Comparison of ENCODE assay signal across 16 cellular contexts in genomic region chr4:169885893-169886292, GRCh38.
A peak's percentile ranks its signal among the peaks of the same experiment; 100 is the strongest.
DNase-seq lines count a peak whose midpoint lies in the region.
"Had no signal": no experiment of that assay in that cellular context is flagged by ENCODE, and none has a peak within 500 bp of the region (broad histone marks: within the 10 kb centered on the region; RNA-seq: fewer than 3 reads in every experiment).

No MANE protein-coding gene starts in this region.

- H2BK120ac ChIP-seq in mesendoderm (ENCODE audit: low read depth, low read length) = no peak overlapping the region

- H3K4ac ChIP-seq in mesendoderm (ENCODE audit: low read depth, low read length) = no peak overlapping the region

- H3K27ac ChIP-seq in SK-N-MC = peak overlapping the region; percentile 3; the same call in 1 of the 2 replicates
- H3K27ac ChIP-seq in mesendoderm (ENCODE audit: low read depth, low read length) = no peak overlapping the region
- H3K27ac ChIP-seq: BLaER1, GM23248 had no signal

- H3K23ac ChIP-seq in mesendoderm (ENCODE audit: low read length) = no peak overlapping the region

- H3K56ac ChIP-seq in mesendoderm (ENCODE audit: low read length) = no peak overlapping the region

- H3K4me3 ChIP-seq in Jurkat, Clone E6-1 (ENCODE audit: low read length) = no peak overlapping the region
- 0 out of 2 replicates have a peak overlapping the region, but pooled peaks have one; percentile 10 for H3K4me3 ChIP-seq in SK-N-MC
- H3K4me3 ChIP-seq in mesendoderm (ENCODE audit: low read length) = no peak overlapping the region
- H3K4me3 ChIP-seq: BLaER1, GM23248 had no signal

- no peaks in the 10 kb centered on the region for H3K4me1 ChIP-seq in mesendoderm (ENCODE audit: control insufficient read depth, low read depth, low read length)
- H3K4me1 ChIP-seq: BLaER1 had no signal

- H3K18ac ChIP-seq in mesendoderm (ENCODE audit: low read length) = no peak overlapping the region

- H3K27me3 ChIP-seq in mesendoderm (ENCODE audit: insufficient read depth, low read length, poor library complexity) = no peaks in the 10 kb centered on the region
- H3K27me3 ChIP-seq: BLaER1 had no signal

- H2BK15ac ChIP-seq in mesendoderm (replicated peaks; ENCODE audit: low read depth) = no peak overlapping the region

- H2BK5ac ChIP-seq in mesendoderm (ENCODE audit: low read length) = no peak overlapping the region

- no peaks in the 10 kb centered on the region for H3K79me1 ChIP-seq in mesendoderm (ENCODE audit: low read length)

- H3K9me3 ChIP-seq in SK-N-MC (ENCODE audit: low read depth, low read length) = no peaks in the 10 kb centered on the region

- H3K9ac ChIP-seq in SK-N-MC (ENCODE audit: insufficient read length) = no peak overlapping the region
- no peak overlapping the region for H3K9ac ChIP-seq in mesendoderm (ENCODE audit: low read length)
- H3K9ac ChIP-seq: BLaER1, GM23248 had no signal

- peak; percentile 7 for DNase-seq in Jurkat, Clone E6-1 (ENCODE audit: low read depth, low spot score)
- DNase-seq in SK-N-MC (ENCODE audit: low read depth, low spot score) = peak; percentile 16
- peak; percentile 10 for DNase-seq in mesendoderm
- no peak for DNase-seq in NOMO-1 treated with dmso at 0.1 percent for 144 hours (lab: John Stamatoyannopoulos, UW; ENCODE audit: unreplicated experiment)
- no peak for DNase-seq in NCI-H345 (lab: John Stamatoyannopoulos, UW)
- no peak for DNase-seq in NCI-H2171 treated with DMSO at 0.1 percent for 48 hours (lab: John Stamatoyannopoulos, UW)
- DNase-seq: Calu3; CD4-positive, alpha-beta memory T cell; COR-L47; DMS53; DMS79 treated with DMSO at 0.1 percent for 48 hours; GF-D8; GM23248; H7; HCEC 1CT had no signal

- no peak overlapping the region for H4K5ac ChIP-seq in mesendoderm (ENCODE audit: low read length)

- WGBS in mesendoderm (ENCODE audit: extremely low coverage, insufficient coverage, low lambda C conversion rate) = no CpG with 5 or more reads among the region's 2 CpGs

- H3K4me2 ChIP-seq in mesendoderm (ENCODE audit: low read length) = no peak overlapping the region
- H3K4me2 ChIP-seq: BLaER1 had no signal

- H4K8ac ChIP-seq in mesendoderm (ENCODE audit: low read depth, low read length) = no peak overlapping the region

- H3K36me3 ChIP-seq in SK-N-MC (ENCODE audit: insufficient read depth, low read length) (no peaks in the 10 kb centered on the region), mesendoderm (ENCODE audit: control insufficient read depth, insufficient read depth, low read length) (no peaks in the 10 kb centered on the region)
- H3K36me3 ChIP-seq: BLaER1 had no signal

- H3K79me2 ChIP-seq in mesendoderm (ENCODE audit: control insufficient read depth, insufficient read depth, low read length) = no peaks in the 10 kb centered on the region

- no peak overlapping the region for H2AK5ac ChIP-seq in mesendoderm (ENCODE audit: low read length)

Comparison
In these comparisons a context has a peak if more than half of its experiments do, and no peak if none do; other contexts are left out.
1. DNase-seq: peak in Jurkat, Clone E6-1 (single experiment), SK-N-MC (single experiment) and mesendoderm (single experiment); none in NOMO-1 treated with dmso at 0.1 percent for 144 hours (single experiment), NCI-H345 (single experiment) and NCI-H2171 treated with DMSO at 0.1 percent for 48 hours (single experiment).